Comparison of ENCODE assay signal across 14 cellular contexts in genomic region chr7:141409219-141409618, GRCh38.
DNase-seq lines count a peak whose midpoint lies in the region; ATAC-seq and TF ChIP-seq lines count a peak whose summit lies in the region.
"Had no signal": no experiment of that assay in that cellular context is flagged by ENCODE, and none has a peak within 500 bp of the region (broad histone marks: within the 10 kb centered on the region; RNA-seq: fewer than 3 reads in every experiment).

No MANE protein-coding gene starts in this region.

- peaks cover 11% of the 10 kb centered on the region for H3K79me2 ChIP-seq in neural cell (replicated peaks; ENCODE audit: insufficient read depth, low read length)

- TF ChIP-seq CTCF in HEK293 (tag by site-specific recombination; IDR thresholded peaks at IDR 0.05) (no peak), WTC11 (IDR thresholded peaks at IDR 0.05) (no peak), dorsolateral prefrontal cortex (IDR thresholded peaks at IDR 0.05 in 54 of 56, conservative IDR thresholded peaks at IDR 0.05 in 2 of 56; ENCODE audit: low read depth in 1 of 56, partially characterized antibody in 56 of 56) (no peak), neural cell (IDR thresholded peaks at IDR 0.05; ENCODE audit: poor library complexity, severe bottlenecking) (no peak)

- CTCF ChIA-PET in HEK293 (lab: Yijun Ruan, JAX) (no interaction called here), WTC11 (lab: Charles Lee) (interaction anchor here (1.1 kb wide), 1 partner anchor 246 kb away, joined by 3 read pairs; no protein-coding TSS in a partner anchor)

- DNase-seq in WTC11 (ENCODE audit: low spot score) (no peak), dorsolateral prefrontal cortex (no peak)
- DNase-seq in activated CD4-positive, alpha-beta T cell treated with anti-CD3 and anti-CD28 coated beads, Interleukin-2, amount 50 U/mL, for 4 hours, result no peak
- no peak for DNase-seq in stimulated activated CD4-positive, alpha-beta T cell treated with anti-CD3 and anti-CD28 coated beads, Interleukin-1b, Interleukin-23, amount 100 ng/mL, for 48 hours
- DNase-seq: Calu3; CD4-positive, alpha-beta memory T cell; DMS53; GF-D8; GM23248; HCEC 1CT had no signal

- no peak overlapping the region for H3K27ac ChIP-seq in HEK293 (ENCODE audit: extremely low read depth, low read depth, low read length)
- H3K27ac ChIP-seq in dorsolateral prefrontal cortex, result peak overlapping the region in 43 of 59 donors; percentile 9 to 78 (median 53)
- H3K27ac ChIP-seq in neural cell (ENCODE audit: low read length), result peak overlapping the region; percentile 82
- H3K27ac ChIP-seq: GM23248 had no signal

- H3K36me3 ChIP-seq in HEK293 (ENCODE audit: control insufficient read depth in 2 of 2, insufficient read depth in 1 of 2, low read length in 2 of 2) (no peaks in the 10 kb centered on the region), neural cell (ENCODE audit: insufficient read depth, low read length) (peaks cover 4% of the 10 kb centered on the region)

- no peaks in the 10 kb centered on the region for H3K4me1 ChIP-seq in HEK293 (ENCODE audit: control insufficient read depth, insufficient read depth, low read length)

- H3K27me3 ChIP-seq in dorsolateral prefrontal cortex, result no peaks in the 10 kb centered on the region
- no peaks in the 10 kb centered on the region for H3K27me3 ChIP-seq in neural cell (ENCODE audit: insufficient read depth, low read depth, low read length)

- peak overlapping the region; percentile 58 for H3K9ac ChIP-seq in neural cell (ENCODE audit: low read length)
- H3K9ac ChIP-seq: GM23248 had no signal

- H3K4me3 ChIP-seq in HEK293 (ENCODE audit: low read depth, low read length) (no peak overlapping the region), dorsolateral prefrontal cortex (no peak overlapping the region), neural cell (ENCODE audit: low read length) (peak overlapping the region; percentile 58)
- H3K4me3 ChIP-seq: GM23248 had no signal

- H3K27me3 Mint-ChIP-seq in WTC11 (ENCODE audit: low read depth), result no peaks in the 10 kb centered on the region

- no peaks in the 10 kb centered on the region for H3K9me3 ChIP-seq in HEK293 (ENCODE audit: control insufficient read depth, insufficient read depth, low read depth, low read length)
- no peaks in the 10 kb centered on the region for H3K9me3 ChIP-seq in neural cell (ENCODE audit: low read length)

- H3K4me3 Mint-ChIP-seq in WTC11, result no peak overlapping the region
- H3K4me3 Mint-ChIP-seq: CD4-positive, alpha-beta memory T cell had no signal

- ATAC-seq in WTC11 (no peak), GM21390 (IDR thresholded peaks at IDR 0.05; ENCODE audit: unreplicated experiment) (no peak), HG03039 (IDR thresholded peaks at IDR 0.05; ENCODE audit: unreplicated experiment) (no peak)

- H2AFZ ChIP-seq in neural cell (ENCODE audit: low read depth, low read length), result no peak overlapping the region
- H2AFZ ChIP-seq: GM23248 had no signal

- POLR2A ChIA-PET in HEK293 (lab: Yijun Ruan, JAX) (no interaction called here), WTC11 (lab: Charles Lee) (no interaction called here)

- peak overlapping the region; percentile 95 for H3K27ac Mint-ChIP-seq in WTC11

- no peaks in the 10 kb centered on the region for H4K20me1 ChIP-seq in neural cell (ENCODE audit: insufficient read depth)

- H3K9me2 ChIP-seq in neural cell (ENCODE audit: insufficient read depth, low read length), result no peaks in the 10 kb centered on the region

- no peak overlapping the region for H3K4me2 ChIP-seq in neural cell (ENCODE audit: low read length)

- intact Hi-C loops in dorsolateral prefrontal cortex (cut with DNase I), result no loop called here

- 0 out of 2 replicates have a peak, but pooled peaks cover 2% of the 10 kb centered on the region for H3K36me3 Mint-ChIP-seq in WTC11
- H3K36me3 Mint-ChIP-seq: CD4-positive, alpha-beta memory T cell had no signal

- TF ChIP-seq EP300 in neural cell (conservative IDR thresholded peaks at IDR 0.05; ENCODE audit: poor library complexity, severe bottlenecking), result no peak

- peaks cover 65% of the 10 kb centered on the region for H3K4me1 Mint-ChIP-seq in WTC11
- H3K4me1 Mint-ChIP-seq: CD4-positive, alpha-beta memory T cell had no signal

- H3K9me3 Mint-ChIP-seq in WTC11, result no peaks in the 10 kb centered on the region; the same call in 1 of the 2 replicates
- H3K9me3 Mint-ChIP-seq: CD4-positive, alpha-beta memory T cell had no signal

- H3F3A ChIP-seq in neural cell (ENCODE audit: insufficient read depth, low read length, poor library complexity, severe bottlenecking), result no peaks in the 10 kb centered on the region

- TF ChIP-seq RAD21 in neural cell (conservative IDR thresholded peaks at IDR 0.05), result no peak

TF ChIP-seq in HEK293, 187 proteins besides CTCF, POLR2A, EP300 and RAD21:
- TF ChIP-seq ZNF76 (tag by site-specific recombination; IDR thresholded peaks at IDR 0.05; ENCODE audit: borderline replicate concordance, low read depth), result no peak
- TF ChIP-seq ZNF768 (tag by site-specific recombination; IDR thresholded peaks at IDR 0.05), result 0 out of 2 replicates have a peak, but pooled peaks have one; percentile 69

TF ChIP-seq in WTC11, 78 proteins besides CTCF, POLR2A, EP300 and RAD21:
- TF ChIP-seq GTF2I (CRISPR knock-in tag; conservative IDR thresholded peaks at IDR 0.05) (peak; percentile 86), ZNF532 (CRISPR knock-in tag; IDR thresholded peaks at IDR 0.05; ENCODE audit: borderline replicate concordance) (no peak)
TF ChIP-seq in WTC11: peak in this region for 1.

TF ChIP-seq in neural cell, 6 proteins besides CTCF, POLR2A, EP300 and RAD21:
- TF ChIP-seq TAF1 (IDR thresholded peaks at IDR 0.05; ENCODE audit: low read depth) (no peak), MXI1 (conservative IDR thresholded peaks at IDR 0.05; ENCODE audit: poor library complexity, severe bottlenecking) (no peak), EZH2 (IDR thresholded peaks at IDR 0.05; ENCODE audit: borderline replicate concordance, insufficient read depth, low read length, poor library complexity, severe bottlenecking) (no peak), POLR2AphosphoS5 (IDR thresholded peaks at IDR 0.05) (no peak), REST (IDR thresholded peaks at IDR 0.05; ENCODE audit: borderline replicate concordance) (no peak), SMC3 (conservative IDR thresholded peaks at IDR 0.05; ENCODE audit: poor library complexity) (no peak)
TF ChIP-seq in neural cell: peak in this region for 0.
